In genomic region chr5:58804331-58804730, GRCh38 we compare ENCODE assay signal across 18 cellular contexts.
A peak's percentile ranks its signal among the peaks of the same experiment; 100 is the strongest.
DNase-seq lines count a peak whose midpoint lies in the region; ATAC-seq and TF ChIP-seq lines count a peak whose summit lies in the region.
"Had no signal": no experiment of that assay in that cellular context is flagged by ENCODE, and none has a peak within 500 bp of the region (broad histone marks: within the 10 kb centered on the region; RNA-seq: fewer than 3 reads in every experiment).

No MANE protein-coding gene starts in this region.

- DNase-seq in WTC11 (ENCODE audit: low spot score) (no peak), foreskin melanocyte (peak; percentile 48), nephron progenitor cell (no peak), neuronal stem cell (ENCODE audit: low spot score) (peak; percentile 20), NCI-H2196 treated with DMSO at 0.1 percent for 48 hours (lab: John Stamatoyannopoulos, UW; ENCODE audit: unreplicated experiment) (no peak), HAP-1 (ENCODE audit: low spot score in 2 of 2) (no peak), aorta (no peak), Karpas-422 (no peak)
- DNase-seq: 8988T; CD4-positive, alpha-beta memory T cell; DMS153; DMS79 treated with DMSO at 0.1 percent for 48 hours; GF-D8; GOT3; H7 had no signal

- H3K27me3 ChIP-seq in neuronal stem cell (ENCODE audit: control insufficient read depth in 3 of 3, insufficient read depth in 3 of 3, low read depth in 1 of 3, low read length in 3 of 3): no peaks in the 10 kb centered on the region
- peaks cover 2% of the 10 kb centered on the region; the same call in 1 of the 2 replicates for H3K27me3 ChIP-seq in HAP-1 (ENCODE audit: low read depth)
- H3K27me3 ChIP-seq in aorta (ENCODE audit: control insufficient read depth in 1 of 2, insufficient read depth in 2 of 2, low read length in 1 of 2): no peaks in the 10 kb centered on the region
- H3K27me3 ChIP-seq in Karpas-422 (ENCODE audit: low read length): no peaks in the 10 kb centered on the region
- H3K27me3 ChIP-seq: BLaER1 had no signal

- H3K4me2 ChIP-seq in neuronal stem cell (ENCODE audit: insufficient read depth, low read length, poor library complexity, severe bottlenecking) (no peak overlapping the region), Karpas-422 (ENCODE audit: low read depth, low read length, poor library complexity, severe bottlenecking) (no peak overlapping the region)
- H3K4me2 ChIP-seq: BLaER1 had no signal

- H3K9me3 Mint-ChIP-seq in WTC11 (peaks cover 7% of the 10 kb centered on the region; the same call in 1 of the 2 replicates), nephron progenitor cell (no peaks in the 10 kb centered on the region)

- no peak overlapping the region for H2BK12ac ChIP-seq in neuronal stem cell (ENCODE audit: low read length)

- no peak for TF ChIP-seq CTCF in WTC11 (IDR thresholded peaks at IDR 0.05)
- TF ChIP-seq CTCF in nephron progenitor cell (IDR thresholded peaks at IDR 0.05): no peak

- H3K36me3 Mint-ChIP-seq in WTC11: no peaks in the 10 kb centered on the region
- no peaks in the 10 kb centered on the region for H3K36me3 Mint-ChIP-seq in nephron progenitor cell (ENCODE audit: low read depth)
- H3K36me3 Mint-ChIP-seq: CD14-positive monocyte; CD4-positive, alpha-beta memory T cell had no signal

- H3K27ac ChIP-seq in neuronal stem cell (replicated peaks; ENCODE audit: low read length) (no peak overlapping the region), aorta (ENCODE audit: low read depth in 1 of 2, low read length in 2 of 2) (no peak overlapping the region), Karpas-422 (ENCODE audit: low read length) (no peak overlapping the region)
- H3K27ac ChIP-seq: BLaER1, HL-60 had no signal

- no peaks in the 10 kb centered on the region for H3K9me3 ChIP-seq in neuronal stem cell (replicated peaks in 1 of 2; ENCODE audit: control insufficient read depth in 2 of 2, insufficient read depth in 1 of 2, low read depth in 1 of 2, low read length in 2 of 2)
- H3K9me3 ChIP-seq in HAP-1: no peaks in the 10 kb centered on the region
- H3K9me3 ChIP-seq in aorta (ENCODE audit: control insufficient read depth, low read length): no peaks in the 10 kb centered on the region
- no peaks in the 10 kb centered on the region for H3K9me3 ChIP-seq in Karpas-422 (ENCODE audit: low read length)
- H3K9me3 ChIP-seq: BLaER1 had no signal

- in situ Hi-C loops in HAP-1 (cut with MboI; ENCODE audit: low sequenced_read_pairs): no loop called here

- H2BK5ac ChIP-seq in neuronal stem cell (ENCODE audit: low read length): no peak overlapping the region

- H3K4me1 Mint-ChIP-seq in WTC11 (peaks cover 39% of the 10 kb centered on the region), nephron progenitor cell (no peaks in the 10 kb centered on the region)
- H3K4me1 Mint-ChIP-seq: CD4-positive, alpha-beta memory T cell had no signal

- intact Hi-C loops in aorta (cut with DNase I): no loop called here

- CTCF ChIA-PET in WTC11 (lab: Charles Lee): interaction anchor here (0.6 to 0.7 kb wide), 2 partner anchors 267 to 1631 kb away, joined by 3 to 6 read pairs; no protein-coding TSS in a partner anchor

- H3K4me3 ChIP-seq in neuronal stem cell (ENCODE audit: low read length in 2 of 2) (no peak overlapping the region), HAP-1 (no peak overlapping the region), aorta (ENCODE audit: low read length in 2 of 2) (no peak overlapping the region), Karpas-422 (ENCODE audit: low read length) (no peak overlapping the region)
- H3K4me3 ChIP-seq: BLaER1 had no signal

- H3K27ac Mint-ChIP-seq in WTC11: 0 out of 2 replicates have a peak overlapping the region, but pooled peaks have one; percentile 51
- H3K27ac Mint-ChIP-seq in nephron progenitor cell: peak overlapping the region; percentile 20
- H3K27ac Mint-ChIP-seq: CD14-positive monocyte; CD4-positive, alpha-beta memory T cell had no signal

- H3K4ac ChIP-seq in neuronal stem cell (ENCODE audit: low read length): no peak overlapping the region

- no peak for ATAC-seq in WTC11
- no peak for ATAC-seq in aorta (ENCODE audit: low FRiP score)

- no peak overlapping the region for H3K18ac ChIP-seq in neuronal stem cell (ENCODE audit: low read length)

- H3K14ac ChIP-seq in neuronal stem cell (ENCODE audit: low read length): no peak overlapping the region

- no peak overlapping the region for H4K91ac ChIP-seq in neuronal stem cell (ENCODE audit: low read depth, low read length, poor library complexity)

- no peaks in the 10 kb centered on the region for H3K9me2 ChIP-seq in Karpas-422 (replicated peaks; ENCODE audit: insufficient read depth, low read length)

- POLR2A ChIA-PET in WTC11 (lab: Charles Lee): no interaction called here

- H2BK120ac ChIP-seq in neuronal stem cell (ENCODE audit: low read depth, low read length): no peak overlapping the region

- no peak overlapping the region for H3K9ac ChIP-seq in neuronal stem cell (ENCODE audit: low read depth, low read length, poor library complexity)
- no peak overlapping the region for H3K9ac ChIP-seq in Karpas-422 (ENCODE audit: low read length)
- H3K9ac ChIP-seq: BLaER1 had no signal

- H3K23ac ChIP-seq in neuronal stem cell (ENCODE audit: low read depth, low read length, poor library complexity): no peak overlapping the region

- H3K4me3 Mint-ChIP-seq in WTC11 (no peak overlapping the region), nephron progenitor cell (no peak overlapping the region)
- H3K4me3 Mint-ChIP-seq: CD14-positive monocyte; CD4-positive, alpha-beta memory T cell had no signal

- no peaks in the 10 kb centered on the region for H3K36me3 ChIP-seq in neuronal stem cell (replicated peaks in 1 of 2; ENCODE audit: control insufficient read depth in 2 of 2, insufficient read depth in 2 of 2, low read length in 2 of 2)
- H3K36me3 ChIP-seq in HAP-1 (replicated peaks): no peaks in the 10 kb centered on the region
- no peaks in the 10 kb centered on the region for H3K36me3 ChIP-seq in aorta (ENCODE audit: control insufficient read depth in 1 of 2, insufficient read depth in 2 of 2, low read length in 1 of 2)
- no peaks in the 10 kb centered on the region for H3K36me3 ChIP-seq in Karpas-422 (ENCODE audit: insufficient read depth, low read length)
- H3K36me3 ChIP-seq: BLaER1 had no signal

- H3K27me3 Mint-ChIP-seq in WTC11 (ENCODE audit: low read depth) (peaks cover 3% of the 10 kb centered on the region; the same call in 1 of the 2 replicates), nephron progenitor cell (ENCODE audit: low read depth, poor library complexity) (peaks cover 4% of the 10 kb centered on the region)

- H2BK15ac ChIP-seq in neuronal stem cell (ENCODE audit: low read length): no peak overlapping the region

- peaks cover 5 to 6% of the 10 kb centered on the region in 2 donors for H3K4me1 ChIP-seq in neuronal stem cell (ENCODE audit: control insufficient read depth in 2 of 2, insufficient read depth in 1 of 2, low read depth in 1 of 2, low read length in 2 of 2)
- H3K4me1 ChIP-seq in HAP-1: no peaks in the 10 kb centered on the region
- no peaks in the 10 kb centered on the region for H3K4me1 ChIP-seq in aorta (ENCODE audit: control insufficient read depth in 1 of 2, insufficient read depth in 2 of 2, low read length in 2 of 2)
- H3K4me1 ChIP-seq in Karpas-422 (ENCODE audit: low read length): no peaks in the 10 kb centered on the region
- H3K4me1 ChIP-seq: BLaER1 had no signal

- no peak overlapping the region for H2AK5ac ChIP-seq in neuronal stem cell (ENCODE audit: low read depth, low read length)

- no peaks in the 10 kb centered on the region for H3K79me2 ChIP-seq in Karpas-422 (ENCODE audit: low read length)

- H2AFZ ChIP-seq in neuronal stem cell (ENCODE audit: low read length): peak overlapping the region; percentile 48
- no peak overlapping the region for H2AFZ ChIP-seq in Karpas-422 (ENCODE audit: low read length)

- H3K79me1 ChIP-seq in neuronal stem cell (ENCODE audit: low read depth, low read length): no peaks in the 10 kb centered on the region

- no peaks in the 10 kb centered on the region for H4K20me1 ChIP-seq in Karpas-422 (ENCODE audit: insufficient read depth, low read depth, low read length)
- H4K20me1 ChIP-seq: BLaER1 had no signal

- H4K8ac ChIP-seq in neuronal stem cell (ENCODE audit: low read depth, low read length): no peak overlapping the region

TF ChIP-seq in WTC11, 78 proteins besides CTCF, POLR2A, EP300 and RAD21 (continues in another document):
- TF ChIP-seq ATF2 (CRISPR knock-in tag; IDR thresholded peaks at IDR 0.05; ENCODE audit: borderline replicate concordance, low read depth) (no peak), PRDM15 (CRISPR knock-in tag; IDR thresholded peaks at IDR 0.05) (no peak)

Comparison
In these comparisons a context has a peak if more than half of its experiments do, and no peak if none do; other contexts are left out.
1. DNase-seq: peak in foreskin melanocyte (single experiment) and neuronal stem cell (single experiment); none in WTC11 (single experiment), nephron progenitor cell (single experiment), NCI-H2196 treated with DMSO at 0.1 percent for 48 hours (single experiment), HAP-1 (0 of 2), aorta (0 of 2) and Karpas-422 (single experiment).